31 cellular contexts compared by ENCODE assay signal in the genomic region with DNA sequence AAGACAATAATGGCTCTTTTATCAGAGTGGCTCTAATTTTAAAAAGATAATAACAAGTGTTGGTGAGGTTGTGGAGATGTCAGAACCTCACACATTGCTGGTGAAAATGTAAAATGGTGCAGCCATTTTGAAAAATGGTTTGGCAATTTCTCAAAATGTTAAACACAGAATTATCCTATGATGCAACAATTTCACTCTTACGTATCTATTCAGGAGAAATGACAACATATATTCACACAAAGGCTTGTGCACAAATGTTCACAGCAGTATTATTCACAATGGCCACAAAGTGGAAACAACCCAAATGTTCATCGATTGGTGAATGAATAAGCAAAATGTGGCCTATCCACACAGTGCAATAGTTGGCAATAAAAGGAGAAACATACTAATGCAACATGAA. TPM values are rescaled to one million over a fixed set of nuclear protein-coding genes. Genes with fewer than 3 reads are reported as not detected.
"Had no signal": no experiment of that assay in that cellular context is flagged by ENCODE, and none has a peak within 500 bp of the region (broad histone marks: within the 10 kb centered on the region; RNA-seq: fewer than 3 reads in every experiment).

No MANE protein-coding gene starts in this region.

- H3K27me3 ChIP-seq: neural progenitor cell, ovary, spleen, suprapubic skin, testis, tibial artery, transverse colon, upper lobe of right lung, uterus had no signal

- H3K36me3 ChIP-seq: neural progenitor cell, ovary, spleen, suprapubic skin, tibial artery, transverse colon, upper lobe of right lung, uterus had no signal

- H2AFZ ChIP-seq: neural progenitor cell, parathyroid adenoma had no signal

- ATAC-seq: natural killer cell; psoas muscle; right cardiac atrium; sciatic nerve; stimulated activated memory B cell treated with anti-CD40 and anti-IgM and Interleukin-4, amounts not matched to agents 10 μg/mL and 1 μg/mL and 100 μg/mL, for 72 hours; stimulated activated naive CD8-positive, alpha-beta T cell treated with anti-CD3 and anti-CD28 coated beads, Interleukin-15, amount 100 ng/mL, for 72 hours; stimulated activated naive CD8-positive, alpha-beta T cell treated with anti-CD3 and anti-CD28 coated beads, Interleukin-15, Interleukin-2, amounts not matched to agents 100 U/mL and 50 U/mL, for 24 hours; upper lobe of right lung had no signal

- H3K79me2 ChIP-seq: parathyroid adenoma had no signal

- H3K9ac ChIP-seq: neural progenitor cell, parathyroid adenoma had no signal

- H3K4me3 ChIP-seq: neural progenitor cell, ovary, psoas muscle, skin epidermis, smooth muscle cell, spleen, suprapubic skin, testis, tibial artery, transverse colon, upper lobe of right lung, uterus had no signal

- H3K4me1 ChIP-seq: neural progenitor cell, parathyroid adenoma, psoas muscle, spleen, testis, tibial artery, transverse colon, upper lobe of right lung, uterus had no signal

- H3K27ac ChIP-seq: neural progenitor cell, ovary, parathyroid adenoma, psoas muscle, skin epidermis, spleen, suprapubic skin, testis, tibial artery, transverse colon, upper lobe of right lung, uterus had no signal

- DNase-seq: natural killer cell; occipital lobe; ovary; posterior cingulate gyrus; psoas muscle; right cardiac atrium; spleen; stimulated activated CD4-positive, alpha-beta T cell treated with anti-CD3 and anti-CD28 coated beads, Interleukin-12 subunit alpha, Interleukin-12 subunit beta, amount 100 ng/mL, for 4 hours; stimulated activated CD4-positive, alpha-beta T cell treated with anti-CD3 and anti-CD28 coated beads, Interleukin-1b, Interleukin-23, amount 100 ng/mL, for 48 hours; stimulated activated CD4-positive, alpha-beta T cell treated with anti-CD3 and anti-CD28 coated beads, Interleukin-4, amount 100 ng/mL, for 1 hour; stimulated activated CD4-positive, alpha-beta T cell treated with anti-CD3 and anti-CD28 coated beads, Interleukin-4, amount 100 ng/mL, for 4 hours; stimulated activated CD8-positive, alpha-beta memory T cell treated with anti-CD3 and anti-CD28 coated beads, Interleukin-4, amount 100 ng/mL, for 48 hours; stimulated activated naive CD4-positive, alpha-beta T cell; stimulated activated naive CD8-positive, alpha-beta T cell treated with anti-CD3 and anti-CD28 coated beads, Interleukin-15, amount 100 ng/mL, for 72 hours; stimulated activated naive CD8-positive, alpha-beta T cell treated with anti-CD3 and anti-CD28 coated beads, Interleukin-15, Interleukin-2, amounts not matched to agents 100 U/mL and 50 U/mL, for 24 hours; substantia nigra; testis; tibial artery; transverse colon; upper lobe of right lung; uterus had no signal

- H3K9me3 ChIP-seq: ovary, psoas muscle, spleen, suprapubic skin, testis, tibial artery, transverse colon, upper lobe of right lung, uterus had no signal

- H3K4me2 ChIP-seq: neural progenitor cell, smooth muscle cell had no signal

RNA-seq across cellular contexts. Expression of a gene that starts 24.7 kb away (rescaled TPM):
- total RNA-seq: osteoblast, progenitor cell of endocrine pancreas, smooth muscle cell, suprapubic skin had no signal
- polyA plus RNA-seq: neural cell, smooth muscle cell had no signal
